16 cellular contexts compared by ENCODE assay signal in genomic region chr6:22042713-22043112, GRCh38.
DNase-seq lines count a peak whose midpoint lies in the region; ATAC-seq, FAIRE-seq and TF ChIP-seq lines count a peak whose summit lies in the region.
"Had no signal": no experiment of that assay in that cellular context is flagged by ENCODE, and none has a peak within 500 bp of the region (broad histone marks: within the 10 kb centered on the region; RNA-seq: fewer than 3 reads in every experiment).

No MANE protein-coding gene starts in this region.

- no peak overlapping the region for H2BK15ac ChIP-seq in H9 (ENCODE audit: low read depth, low read length)

- H3K23me2 ChIP-seq in H9 (ENCODE audit: insufficient read length, low read depth, low read length, poor library complexity, severe bottlenecking), result no peaks in the 10 kb centered on the region

- no peak overlapping the region for H4K91ac ChIP-seq in H9 (ENCODE audit: insufficient read length, low read depth, low read length)

- no peak overlapping the region for H4K5ac ChIP-seq in H9 (ENCODE audit: insufficient read length, low read depth, low read length)

- no peak for TF ChIP-seq CTCF in H9 (conservative IDR thresholded peaks at IDR 0.05)
- TF ChIP-seq CTCF in breast epithelium (IDR thresholded peaks at IDR 0.05), result no peak
- TF ChIP-seq CTCF in HepG2 (CRISPR knock-in tag; IDR thresholded peaks at IDR 0.05), result no peak

- no peak overlapping the region for H4K8ac ChIP-seq in H9 (replicated peaks; ENCODE audit: insufficient read length, low read depth, low read length)

- no peak overlapping the region for H3K23ac ChIP-seq in H9 (ENCODE audit: insufficient read length, low read depth, low read length)

- peaks cover 16 to 19% of the 10 kb centered on the region in 2 experiments for H3K4me1 Mint-ChIP-seq in H9

- H3K56ac ChIP-seq in H9 (ENCODE audit: insufficient read length, low read depth, low read length), result no peak overlapping the region

- FAIRE-seq in HepG2 (lab: Jason Lieb, UNC), result no peak
- FAIRE-seq: GM19239 had no signal

- no peak for TF ChIP-seq POLR2A in breast epithelium (IDR thresholded peaks at IDR 0.05)
- no peak for TF ChIP-seq POLR2A in HepG2 (IDR thresholded peaks at IDR 0.05; ENCODE audit: insufficient read depth in 1 of 2, low read depth in 2 of 2, low read length in 2 of 2)

- intact Hi-C loops in breast epithelium (cut with DNase I; ENCODE audit: low total_unique reads), result no loop called here
- intact Hi-C loops in HepG2 (cut with micrococcal nuclease; ENCODE audit: unreplicated experiment), result no loop called here

- H4K20me1 ChIP-seq in H9 (ENCODE audit: control insufficient read depth, insufficient read depth, insufficient read length) (no peaks in the 10 kb centered on the region), HepG2 (ENCODE audit: insufficient read depth, low read length) (no peaks in the 10 kb centered on the region)

- H3K14ac ChIP-seq in H9 (ENCODE audit: insufficient read depth, low read length), result no peak overlapping the region

- in situ Hi-C loops in HepG2 (cut with HindIII; ENCODE audit: extremely low pct_ligation_motif_present, low pct_unique_long_range_greater_than_20kb), result no loop called here

- H2AFZ ChIP-seq in H9 (ENCODE audit: low read length) (no peak overlapping the region), HepG2 (ENCODE audit: low read length) (no peak overlapping the region)

- no peak overlapping the region for H2BK12ac ChIP-seq in H9 (ENCODE audit: insufficient read length, low read depth, low read length)

- no peak overlapping the region for H3K18ac ChIP-seq in H9 (ENCODE audit: insufficient read length, low read depth, low read length)

- H3K27me3 ChIP-seq in H9 (ENCODE audit: insufficient read depth, low read length), result no peaks in the 10 kb centered on the region
- H3K27me3 ChIP-seq in breast epithelium, result no peaks in the 10 kb centered on the region
- H3K27me3 ChIP-seq in HepG2 (ENCODE audit: control insufficient read depth in 1 of 2, insufficient read depth in 2 of 2, low read length in 2 of 2), result no peaks in the 10 kb centered on the region; a peak in 1 of 5 replicates

- no peaks in the 10 kb centered on the region for H3K79me1 ChIP-seq in H9 (ENCODE audit: insufficient read depth, low read depth, low read length, poor library complexity, severe bottlenecking)

- CTCF ChIA-PET in HepG2 (lab: Yijun Ruan, JAX; ENCODE audit: low intra/inter-chr PET ratio, low total read pairs), result no interaction called here

- H3K9ac ChIP-seq in H9 (ENCODE audit: extremely low read depth, insufficient read length, low read length), result no peak overlapping the region
- H3K9ac ChIP-seq in HepG2 (ENCODE audit: insufficient read depth, low read depth, low read length), result no peak overlapping the region

- H2BK120ac ChIP-seq in H9 (ENCODE audit: low read depth, low read length, poor library complexity, severe bottlenecking), result no peak overlapping the region

- no peak overlapping the region for H3K4me3 Mint-ChIP-seq in H9
- H3K4me3 Mint-ChIP-seq: activated naive CD8-positive, alpha-beta T cell; dendritic cell treated with granulocyte-macrophage colony-stimulating factor and Interleukin-4, amounts not matched to agents 40 ng/mL and 50 ng/mL, for 4 days had no signal

- no peak overlapping the region for H3T11ph ChIP-seq in H9 (ENCODE audit: low read length)

- POLR2A ChIA-PET in HepG2 (lab: Yijun Ruan, JAX), result no interaction called here

- H3K79me2 ChIP-seq in H9 (ENCODE audit: insufficient read depth, low read length) (0 out of 2 replicates have a peak, but pooled peaks cover 3% of the 10 kb centered on the region), HepG2 (ENCODE audit: insufficient read depth, low read length) (no peaks in the 10 kb centered on the region)

- H3K4me3 ChIP-seq in breast epithelium (no peak overlapping the region), HepG2 (replicated peaks in 1 of 3; ENCODE audit: insufficient read depth in 1 of 3, low read depth in 2 of 3, low read length in 3 of 3) (no peak overlapping the region)
- H3K4me3 ChIP-seq: HAP-1 had no signal

- ATAC-seq in HepG2 (no peak), esophagus mucosa (no peak)

- no peaks in the 10 kb centered on the region for H3K9me3 ChIP-seq in H9 (ENCODE audit: control insufficient read depth, low read depth, low read length)
- H3K9me3 ChIP-seq in breast epithelium, result peaks cover 5 to 10% of the 10 kb centered on the region in 2 donors
- peaks cover 34% of the 10 kb centered on the region; the same call in 1 of the 2 replicates for H3K9me3 ChIP-seq in HepG2 (ENCODE audit: low read length)
- H3K9me3 ChIP-seq: HAP-1 had no signal

- H3K36me3 ChIP-seq in breast epithelium (no peaks in the 10 kb centered on the region), HepG2 (replicated peaks in 1 of 2; ENCODE audit: control insufficient read depth in 1 of 2, insufficient read depth in 2 of 2, low read length in 2 of 2) (no peaks in the 10 kb centered on the region)
- H3K36me3 ChIP-seq: HAP-1 had no signal

- no peak overlapping the region for H3K4ac ChIP-seq in H9 (ENCODE audit: low read depth, low read length)

- H2BK20ac ChIP-seq in H9 (ENCODE audit: low read depth, low read length, poor library complexity, severe bottlenecking), result no peak overlapping the region

- TF ChIP-seq EP300 in HepG2 (IDR thresholded peaks at IDR 0.05; ENCODE audit: low read depth in 2 of 2, low read length in 2 of 2), result no peak
- no peak for TF ChIP-seq EP300 in HepG2 (CRISPR knock-in tag; IDR thresholded peaks at IDR 0.05; ENCODE audit: borderline replicate concordance)

- peaks cover 14 to 19% of the 10 kb centered on the region in 2 experiments for H3K9me3 Mint-ChIP-seq in H9
- H3K9me3 Mint-ChIP-seq: dendritic cell treated with granulocyte-macrophage colony-stimulating factor and Interleukin-4, amounts not matched to agents 40 ng/mL and 50 ng/mL, for 4 days had no signal

- H3K4me1 ChIP-seq in H9 (ENCODE audit: insufficient read depth, low read length) (peaks cover 6% of the 10 kb centered on the region; the same call in 1 of the 2 replicates), breast epithelium (peaks cover 0 to 4% of the 10 kb centered on the region in 2 donors), HepG2 (ENCODE audit: insufficient read depth, low read length) (no peaks in the 10 kb centered on the region)
- H3K4me1 ChIP-seq: HAP-1 had no signal

- H3K27ac Mint-ChIP-seq in H9, result peak overlapping the region in 2 of 3 experiments; percentile 27 to 34; a peak in 1 of 7 replicates
- H3K27ac Mint-ChIP-seq: activated naive CD8-positive, alpha-beta T cell; dendritic cell treated with granulocyte-macrophage colony-stimulating factor and Interleukin-4, amounts not matched to agents 40 ng/mL and 50 ng/mL, for 4 days had no signal

- no peak overlapping the region for H2AK5ac ChIP-seq in H9 (ENCODE audit: insufficient read length, low read length)

- no peak for DNase-seq in H9
- no peak for DNase-seq in breast epithelium (ENCODE audit: low spot score in 2 of 2)
- peak; percentile 85 for DNase-seq in kidney tubule cell (ENCODE audit: low spot score)
- DNase-seq in stromal cell of bone marrow (ENCODE audit: low read depth), result peak; percentile 42
- DNase-seq in activated CD8-positive, alpha-beta memory T cell treated with anti-CD3 and anti-CD28 coated beads, Interleukin-2, amount 50 U/mL, for 48 hours, result no peak
- DNase-seq in HepG2 (ENCODE audit: low spot score), result no peak
- DNase-seq in NCI-H1694 treated with DMSO at 0.1 percent for 48 hours (lab: John Stamatoyannopoulos, UW), result no peak
- DNase-seq: foreskin fibroblast, NCI-H1417, NCI-H526, SIG-M5 had no signal

- no TSS peak for BruUV-seq in HepG2 (replicated peaks; lab: Mats Ljungman, UMichigan)

- no peak overlapping the region for H2BK5ac ChIP-seq in H9 (ENCODE audit: insufficient read length, low read length)

- H3K27ac ChIP-seq in H9 (ENCODE audit: insufficient read length, low read depth, low read length) (no peak overlapping the region), breast epithelium (peak overlapping the region; percentile 75 to 87), HepG2 (ENCODE audit: extremely low read length, insufficient read depth, low read length) (no peak overlapping the region)

- H3K4me2 ChIP-seq in H9 (ENCODE audit: insufficient read depth, insufficient read length, low read length) (no peak overlapping the region), HepG2 (ENCODE audit: low read depth, low read length) (no peak overlapping the region)

- H3K36me3 Mint-ChIP-seq in H9 (ENCODE audit: insufficient read depth in 1 of 3, low read depth in 3 of 3), result peaks cover 31 to 42% (median 42%) of the 10 kb centered on the region in 3 experiments
- H3K36me3 Mint-ChIP-seq: activated naive CD8-positive, alpha-beta T cell had no signal

- no peaks in the 10 kb centered on the region for H3K27me3 Mint-ChIP-seq in H9 (ENCODE audit: low read depth)
- H3K27me3 Mint-ChIP-seq: activated naive CD8-positive, alpha-beta T cell; dendritic cell treated with granulocyte-macrophage colony-stimulating factor and Interleukin-4, amounts not matched to agents 40 ng/mL and 50 ng/mL, for 4 days had no signal

- no peak for TF ChIP-seq RAD21 in HepG2 (CRISPR knock-in tag; IDR thresholded peaks at IDR 0.05)

TF ChIP-seq in HepG2, 621 proteins besides CTCF, POLR2A, EP300 and RAD21:
- TF ChIP-seq ZNF710 (CRISPR knock-in tag; IDR thresholded peaks at IDR 0.05; ENCODE audit: borderline replicate concordance) (no peak), ZNF747 (CRISPR knock-in tag; IDR thresholded peaks at IDR 0.05; ENCODE audit: borderline replicate concordance) (no peak)
TF ChIP-seq in HepG2: peak in this region for 0.

Comparison
In these comparisons a context has a peak if more than half of its experiments do, and no peak if none do; other contexts are left out.
1. DNase-seq: peak in kidney tubule cell (single experiment) and stromal cell of bone marrow (single experiment); none in H9 (single experiment), breast epithelium (0 of 2), activated CD8-positive, alpha-beta memory T cell treated with anti-CD3 and anti-CD28 coated beads, Interleukin-2, amount 50 U/mL, for 48 hours (single experiment), HepG2 (single experiment) and NCI-H1694 treated with DMSO at 0.1 percent for 48 hours (single experiment).
2. H3K27ac ChIP-seq: peak in breast epithelium (2 of 2); none in H9 (single experiment) and HepG2 (single experiment).